ENCODE assay signal across 10 cellular contexts in genomic region chr16:23362460-23363317, GRCh38.
DNase-seq lines count a peak whose midpoint lies in the region; ATAC-seq and TF ChIP-seq lines count a peak whose summit lies in the region.
"Had no signal": no experiment of that assay in that cellular context is flagged by ENCODE, and none has a peak within 500 bp of the region (broad histone marks: within the 10 kb centered on the region; RNA-seq: fewer than 3 reads in every experiment).

No MANE protein-coding gene starts in this region.

- H3K4me3 ChIP-seq in PC-3 (ENCODE audit: low read length), result no peak overlapping the region
- H3K4me3 ChIP-seq in heart right ventricle, result no peak overlapping the region
- H3K4me3 ChIP-seq in sigmoid colon, result no peak overlapping the region
- H3K4me3 ChIP-seq in Karpas-422 (ENCODE audit: low read length), result no peak overlapping the region

- H3K9me3 ChIP-seq in PC-3 (ENCODE audit: low read length), result no peaks in the 10 kb centered on the region
- no peaks in the 10 kb centered on the region for H3K9me3 ChIP-seq in heart right ventricle
- no peaks in the 10 kb centered on the region for H3K9me3 ChIP-seq in sigmoid colon
- H3K9me3 ChIP-seq in Karpas-422 (ENCODE audit: low read length), result no peaks in the 10 kb centered on the region

- no peaks in the 10 kb centered on the region for H3K27me3 Mint-ChIP-seq in WTC11 (ENCODE audit: low read depth)

- H3K4me2 ChIP-seq in PC-3 (ENCODE audit: low read length), result no peak overlapping the region
- H3K4me2 ChIP-seq in Karpas-422 (ENCODE audit: low read depth, low read length, poor library complexity, severe bottlenecking), result no peak overlapping the region

- H3K79me2 ChIP-seq in PC-3 (ENCODE audit: low read length) (no peaks in the 10 kb centered on the region), Karpas-422 (ENCODE audit: low read length) (no peaks in the 10 kb centered on the region)

- no peaks in the 10 kb centered on the region for H3K36me3 ChIP-seq in PC-3 (ENCODE audit: low read depth, low read length)
- H3K36me3 ChIP-seq in heart right ventricle, result no peaks in the 10 kb centered on the region
- no peaks in the 10 kb centered on the region for H3K36me3 ChIP-seq in sigmoid colon
- no peaks in the 10 kb centered on the region for H3K36me3 ChIP-seq in Karpas-422 (ENCODE audit: insufficient read depth, low read length)

- no peak overlapping the region for H2AFZ ChIP-seq in PC-3 (ENCODE audit: low read length)
- no peak overlapping the region for H2AFZ ChIP-seq in Karpas-422 (ENCODE audit: low read length)

- TF ChIP-seq EP300 in sigmoid colon (IDR thresholded peaks at IDR 0.05), result peak in 3 of 4 donors; percentile 44 to 91 (median 44)

- POLR2A ChIA-PET in PC-3 (lab: Charles Lee; ENCODE audit: unreplicated experiment) (no interaction called here), WTC11 (lab: Charles Lee) (no interaction called here)

- H3K9me3 Mint-ChIP-seq in WTC11, result no peaks in the 10 kb centered on the region

- H3F3A ChIP-seq in PC-3 (ENCODE audit: low read length, unreplicated experiment), result no peaks in the 10 kb centered on the region

- H3K36me3 Mint-ChIP-seq in WTC11, result no peaks in the 10 kb centered on the region

- H3K4me3 Mint-ChIP-seq in WTC11, result no peak overlapping the region

- WGBS in heart right ventricle, 2 donors, result 54 to 57% methylated on average over 11 of the region's 11 CpGs
- 13 to 54% methylated on average over 11 of the region's 11 CpGs for WGBS in sigmoid colon, 2 donors

- no peak for TF ChIP-seq POLR2A in sigmoid colon (IDR thresholded peaks at IDR 0.05)

- intact Hi-C loops in PC-3 (cut with micrococcal nuclease) (loop anchor here (10.0 kb wide), 1 partner anchor 48 kb away; no protein-coding TSS in a partner anchor), heart right ventricle (cut with DNase I) (loop anchor here in 1 of 10 donors (10.0 kb wide), 1 partner anchor 62 kb away; no protein-coding TSS in a partner anchor), sigmoid colon (cut with DNase I) (no loop called here)

- H3K9me2 ChIP-seq in PC-3 (replicated peaks; ENCODE audit: low read length) (no peaks in the 10 kb centered on the region), Karpas-422 (replicated peaks; ENCODE audit: insufficient read depth, low read length) (no peaks in the 10 kb centered on the region)

- CTCF ChIA-PET in PC-3 (lab: Charles Lee), result no interaction called here
- CTCF ChIA-PET in WTC11 (lab: Charles Lee), result interaction anchor here (0.7 to 1.1 kb wide), 3 partner anchors 9 to 73 kb away, joined by 3 to 5 read pairs (median 3); no protein-coding TSS in a partner anchor

- DNase-seq in H4 (ENCODE audit: low spot score) (peak; percentile 43), PC-3 (peak; percentile 39), heart right ventricle (peak; percentile 9 to 27), sigmoid colon (peak; percentile 86), ecto neural progenitor cell (ENCODE audit: low spot score) (no peak), WTC11 (ENCODE audit: low spot score) (no peak), Karpas-422 (no peak)
- DNase-seq: activated naive CD4-positive, alpha-beta T cell treated with Interleukin-2 at 50 U/mL for 16 hours; stimulated activated CD8-positive, alpha-beta memory T cell treated with anti-CD3 and anti-CD28 coated beads, Interleukin-4, amount 100 ng/mL, for 48 hours had no signal

- H3K27ac Mint-ChIP-seq in WTC11, result no peak overlapping the region

- no peak for TF ChIP-seq CTCF in PC-3 (conservative IDR thresholded peaks at IDR 0.05; ENCODE audit: low read depth, low read length)
- TF ChIP-seq CTCF in heart right ventricle (IDR thresholded peaks at IDR 0.05), result no peak
- no peak for TF ChIP-seq CTCF in sigmoid colon (IDR thresholded peaks at IDR 0.05)
- TF ChIP-seq CTCF in WTC11 (IDR thresholded peaks at IDR 0.05), result no peak

- BruUV-seq in PC-3 (replicated peaks; lab: Mats Ljungman, UMichigan), result no TSS peak

- H3K27me3 ChIP-seq in PC-3 (ENCODE audit: low read length) (no peaks in the 10 kb centered on the region), heart right ventricle (peaks cover 0 to 3% (median 0%) of the 10 kb centered on the region in 7 donors), sigmoid colon (no peaks in the 10 kb centered on the region), Karpas-422 (ENCODE audit: low read length) (no peaks in the 10 kb centered on the region)

- H4K20me1 ChIP-seq in PC-3 (ENCODE audit: low read length), result no peaks in the 10 kb centered on the region
- H4K20me1 ChIP-seq in Karpas-422 (ENCODE audit: insufficient read depth, low read depth, low read length), result no peaks in the 10 kb centered on the region

- H3K9ac ChIP-seq in PC-3 (ENCODE audit: low read length) (no peak overlapping the region), Karpas-422 (ENCODE audit: low read length) (no peak overlapping the region)

- ATAC-seq in PC-3 (peak; percentile 27), heart right ventricle (peak in 6 of 8 donors; percentile 38 to 85 (median 62)), WTC11 (no peak), HG03139 (IDR thresholded peaks at IDR 0.05; ENCODE audit: unreplicated experiment) (no peak)

- H3K4me1 ChIP-seq in PC-3 (ENCODE audit: insufficient read depth, low read length) (peaks cover 14% of the 10 kb centered on the region), heart right ventricle (peaks cover 0 to 16% (median 6%) of the 10 kb centered on the region in 9 donors), sigmoid colon (peaks cover 0 to 35% (median 7%) of the 10 kb centered on the region in 4 donors), Karpas-422 (ENCODE audit: low read length) (no peaks in the 10 kb centered on the region)

- H3K4me1 Mint-ChIP-seq in WTC11, result peaks cover 9% of the 10 kb centered on the region

- H3K27ac ChIP-seq in PC-3 (ENCODE audit: low read length) (no peak overlapping the region), heart right ventricle (no peak overlapping the region), sigmoid colon (peak overlapping the region; percentile 46 to 83 (median 56)), Karpas-422 (ENCODE audit: low read length) (no peak overlapping the region)

TF ChIP-seq in WTC11, 78 proteins besides CTCF, POLR2A, EP300 and RAD21 (continues in another document):
- TF ChIP-seq, protein P1, sequence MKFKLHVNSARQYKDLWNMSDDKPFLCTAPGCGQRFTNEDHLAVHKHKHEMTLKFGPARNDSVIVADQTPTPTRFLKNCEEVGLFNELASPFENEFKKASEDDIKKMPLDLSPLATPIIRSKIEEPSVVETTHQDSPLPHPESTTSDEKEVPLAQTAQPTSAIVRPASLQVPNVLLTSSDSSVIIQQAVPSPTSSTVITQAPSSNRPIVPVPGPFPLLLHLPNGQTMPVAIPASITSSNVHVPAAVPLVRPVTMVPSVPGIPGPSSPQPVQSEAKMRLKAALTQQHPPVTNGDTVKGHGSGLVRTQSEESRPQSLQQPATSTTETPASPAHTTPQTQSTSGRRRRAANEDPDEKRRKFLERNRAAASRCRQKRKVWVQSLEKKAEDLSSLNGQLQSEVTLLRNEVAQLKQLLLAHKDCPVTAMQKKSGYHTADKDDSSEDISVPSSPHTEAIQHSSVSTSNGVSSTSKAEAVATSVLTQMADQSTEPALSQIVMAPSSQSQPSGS (CRISPR knock-in tag; IDR thresholded peaks at IDR 0.05; ENCODE audit: borderline replicate concordance, low read depth), result no peak
- TF ChIP-seq ZNF263 (CRISPR knock-in tag; IDR thresholded peaks at IDR 0.05; ENCODE audit: low read depth) (no peak), ETV6 (CRISPR knock-in tag; IDR thresholded peaks at IDR 0.05) (no peak), NFATC4 (CRISPR knock-in tag; IDR thresholded peaks at IDR 0.05) (no peak), NFYB (CRISPR knock-in tag; conservative IDR thresholded peaks at IDR 0.05; ENCODE audit: low read depth) (no peak), GABPB1 (CRISPR knock-in tag; IDR thresholded peaks at IDR 0.05) (no peak), HMGA2 (CRISPR knock-in tag; IDR thresholded peaks at IDR 0.05) (no peak), MXD4 (CRISPR knock-in tag; IDR thresholded peaks at IDR 0.05; ENCODE audit: borderline replicate concordance) (no peak), ATF6 (CRISPR knock-in tag; IDR thresholded peaks at IDR 0.05) (no peak)
- TF ChIP-seq, protein P2, sequence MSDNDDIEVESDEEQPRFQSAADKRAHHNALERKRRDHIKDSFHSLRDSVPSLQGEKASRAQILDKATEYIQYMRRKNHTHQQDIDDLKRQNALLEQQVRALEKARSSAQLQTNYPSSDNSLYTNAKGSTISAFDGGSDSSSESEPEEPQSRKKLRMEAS (CRISPR knock-in tag; IDR thresholded peaks at IDR 0.05), result no peak
- TF ChIP-seq, protein P3, sequence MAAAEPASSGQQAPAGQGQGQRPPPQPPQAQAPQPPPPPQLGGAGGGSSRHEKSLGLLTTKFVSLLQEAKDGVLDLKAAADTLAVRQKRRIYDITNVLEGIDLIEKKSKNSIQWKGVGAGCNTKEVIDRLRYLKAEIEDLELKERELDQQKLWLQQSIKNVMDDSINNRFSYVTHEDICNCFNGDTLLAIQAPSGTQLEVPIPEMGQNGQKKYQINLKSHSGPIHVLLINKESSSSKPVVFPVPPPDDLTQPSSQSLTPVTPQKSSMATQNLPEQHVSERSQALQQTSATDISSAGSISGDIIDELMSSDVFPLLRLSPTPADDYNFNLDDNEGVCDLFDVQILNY (CRISPR knock-in tag; IDR thresholded peaks at IDR 0.05), result no peak
- TF ChIP-seq, protein P4, sequence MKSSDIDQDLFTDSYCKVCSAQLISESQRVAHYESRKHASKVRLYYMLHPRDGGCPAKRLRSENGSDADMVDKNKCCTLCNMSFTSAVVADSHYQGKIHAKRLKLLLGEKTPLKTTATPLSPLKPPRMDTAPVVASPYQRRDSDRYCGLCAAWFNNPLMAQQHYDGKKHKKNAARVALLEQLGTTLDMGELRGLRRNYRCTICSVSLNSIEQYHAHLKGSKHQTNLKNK (CRISPR knock-in tag; IDR thresholded peaks at IDR 0.05), result no peak

Comparison
In these comparisons a context has a peak if more than half of its experiments do, and no peak if none do; other contexts are left out.
1. DNase-seq: peak in H4 (single experiment), PC-3 (single experiment), heart right ventricle (2 of 2) and sigmoid colon (single experiment); none in ecto neural progenitor cell (single experiment), WTC11 (single experiment) and Karpas-422 (single experiment).
2. ATAC-seq: peak in PC-3 (single experiment) and heart right ventricle (6 of 8); none in WTC11 (single experiment) and HG03139 (single experiment).
3. H3K27ac ChIP-seq: peak in sigmoid colon (4 of 4); none in PC-3 (single experiment), heart right ventricle (0 of 10) and Karpas-422 (single experiment).